In the genomic region with DNA sequence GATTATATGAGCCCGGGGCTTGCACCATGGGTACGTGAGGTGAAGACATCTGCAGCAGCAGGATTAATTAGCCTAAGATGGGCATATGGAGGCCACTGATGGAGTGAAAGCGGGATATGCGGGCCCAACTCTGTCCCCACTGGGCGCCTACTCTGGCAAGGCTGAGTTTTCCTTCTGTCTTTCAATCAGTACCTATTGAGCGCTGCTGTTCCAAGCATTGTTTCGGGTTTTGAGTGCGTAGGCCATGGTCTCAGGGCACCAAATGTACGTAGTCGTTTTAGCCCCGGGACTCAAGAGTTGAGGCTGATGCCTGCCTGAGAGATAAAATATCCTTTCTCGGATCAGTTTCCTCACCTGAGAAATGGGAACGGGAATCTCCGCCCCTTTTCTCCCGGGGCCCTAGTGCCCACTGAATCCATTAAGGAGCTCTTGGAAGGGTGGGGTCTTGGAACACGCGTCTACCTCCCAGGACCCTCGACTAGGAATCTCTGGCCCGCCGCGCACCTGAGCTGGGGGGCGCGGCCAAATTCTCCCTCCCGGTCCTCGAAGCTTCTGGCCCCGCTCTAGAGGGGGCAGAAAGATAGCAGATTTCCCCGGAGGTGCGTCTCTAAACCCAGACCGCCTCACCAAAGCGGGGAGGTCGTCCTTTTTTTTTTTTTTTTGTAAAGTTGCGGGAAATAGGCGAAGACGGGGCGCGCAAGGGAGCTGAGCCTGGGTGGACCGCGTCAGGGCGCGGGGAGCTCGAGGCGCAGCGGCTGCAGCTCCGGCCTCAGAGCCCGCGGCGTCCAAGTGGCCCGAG, we compare ENCODE assay signal across 8 cellular contexts. TPM values are rescaled to one million over a fixed set of nuclear protein-coding genes. Genes with fewer than 3 reads are reported as not detected.
DNase-seq lines count a peak whose midpoint lies in the region; ATAC-seq and TF ChIP-seq lines count a peak whose summit lies in the region.

No MANE protein-coding gene starts in this region.

- H4K20me1 ChIP-seq in MM.1S (ENCODE audit: insufficient read depth, low read length) = peaks cover 9% of the 10 kb centered on the region; the same call in 1 of the 2 replicates

- ATAC-seq in natural killer cell treated with Interleukin-12 subunit alpha and Interleukin-12 subunit beta and Interleukin-15 and Interleukin-18, amount 100 ng/mL, for 72 hours = no peak
- ATAC-seq in GM19397 (IDR thresholded peaks at IDR 0.05; ENCODE audit: unreplicated experiment) = no peak

- peaks cover 20% of the 10 kb centered on the region for H3K4me1 ChIP-seq in BE2C
- peaks cover 21% of the 10 kb centered on the region for H3K4me1 ChIP-seq in MM.1S (ENCODE audit: low read length)

- H2AFZ ChIP-seq in MM.1S (ENCODE audit: low read length) = peak overlapping the region; percentile 65

- H3F3A ChIP-seq in MM.1S (ENCODE audit: insufficient read depth, low read length) = peaks cover 12% of the 10 kb centered on the region

- peak overlapping the region; percentile 87 for H3K4me2 ChIP-seq in MM.1S (ENCODE audit: low read depth, low read length)

- no peak overlapping the region for H3K27ac Mint-ChIP-seq in natural killer cell treated with Interleukin-12 subunit alpha and Interleukin-12 subunit beta and Interleukin-15 and Interleukin-18, amount 100 ng/mL, for 72 hours

- no peaks in the 10 kb centered on the region for H3K27me3 Mint-ChIP-seq in natural killer cell treated with Interleukin-12 subunit alpha and Interleukin-12 subunit beta and Interleukin-15 and Interleukin-18, amount 100 ng/mL, for 72 hours

- peak overlapping the region; percentile 49 for H3K4me3 ChIP-seq in BE2C (ENCODE audit: low read depth, low read length)
- H3K4me3 ChIP-seq in MM.1S (ENCODE audit: low read length) = peak overlapping the region; percentile 46
- peak overlapping the region; percentile 80 to 99 (median 94) for H3K4me3 ChIP-seq in dorsolateral prefrontal cortex

- peak overlapping the region; percentile 48 for H3K4me3 Mint-ChIP-seq in natural killer cell treated with Interleukin-12 subunit alpha and Interleukin-12 subunit beta and Interleukin-15 and Interleukin-18, amount 100 ng/mL, for 72 hours

- peak overlapping the region; percentile 39; the same call in 1 of the 2 replicates for H3K9ac ChIP-seq in MM.1S (ENCODE audit: low read length)

- H3K36me3 Mint-ChIP-seq in natural killer cell treated with Interleukin-12 subunit alpha and Interleukin-12 subunit beta and Interleukin-15 and Interleukin-18, amount 100 ng/mL, for 72 hours = no peaks in the 10 kb centered on the region

- H3K9me2 ChIP-seq in MM.1S (replicated peaks; ENCODE audit: insufficient read depth, low read length) = no peaks in the 10 kb centered on the region

- peaks cover 19 to 35% of the 10 kb centered on the region in 2 donors for H3K4me1 Mint-ChIP-seq in natural killer cell treated with Interleukin-12 subunit alpha and Interleukin-12 subunit beta and Interleukin-15 and Interleukin-18, amount 100 ng/mL, for 72 hours (ENCODE audit: low read depth in 2 of 2)

- H3K9me3 ChIP-seq in BE2C (no peaks in the 10 kb centered on the region), MM.1S (replicated peaks; ENCODE audit: insufficient read depth, low read length) (no peaks in the 10 kb centered on the region)

- peaks cover 40% of the 10 kb centered on the region for H3K79me2 ChIP-seq in MM.1S (ENCODE audit: low read length)

- no peak overlapping the region for H3K27ac ChIP-seq in MM.1S (ENCODE audit: low read length)
- peak overlapping the region in 52 of 59 donors; percentile 37 to 100 (median 99) for H3K27ac ChIP-seq in dorsolateral prefrontal cortex

- H3K27me3 ChIP-seq in BE2C (no peaks in the 10 kb centered on the region), MM.1S (replicated peaks; ENCODE audit: insufficient read depth, low read length) (no peaks in the 10 kb centered on the region), dorsolateral prefrontal cortex (no peaks in the 10 kb centered on the region)

- TF ChIP-seq CTCF in BE2C (IDR thresholded peaks at IDR 0.05; ENCODE audit: low read depth, low read length) (no peak), MM.1S (IDR thresholded peaks at IDR 0.05; ENCODE audit: low read length) (no peak), dorsolateral prefrontal cortex (IDR thresholded peaks at IDR 0.05 in 54 of 56, conservative IDR thresholded peaks at IDR 0.05 in 2 of 56; ENCODE audit: low read depth in 1 of 56, partially characterized antibody in 56 of 56) (peak in 1 of 56 donors; percentile 5)

- no peaks in the 10 kb centered on the region for H3K36me3 ChIP-seq in BE2C
- no peaks in the 10 kb centered on the region for H3K36me3 ChIP-seq in MM.1S (replicated peaks; ENCODE audit: insufficient read depth, low read length)

- intact Hi-C loops in dorsolateral prefrontal cortex (cut with DNase I) = loop anchor here (1.0 kb wide), 2 partner anchors 8 to 10 kb away; no protein-coding TSS in a partner anchor

- no peaks in the 10 kb centered on the region for H3K9me3 Mint-ChIP-seq in natural killer cell treated with Interleukin-12 subunit alpha and Interleukin-12 subunit beta and Interleukin-15 and Interleukin-18, amount 100 ng/mL, for 72 hours

- DNase-seq in BE2C = no peak
- DNase-seq in MM.1S = no peak
- DNase-seq in dorsolateral prefrontal cortex = peak in 6 of 10 donors; percentile 18 to 44 (median 38)
- peak; percentile 40 for DNase-seq in natural killer cell treated with Interleukin-12 subunit alpha and Interleukin-12 subunit beta and Interleukin-15 and Interleukin-18, amount 100 ng/mL, for 72 hours (ENCODE audit: low spot score)
- DNase-seq in SHP77 treated with DMSO at 0.1 percent for 48 hours (lab: John Stamatoyannopoulos, UW) = no peak
- no peak for DNase-seq in NK-92 (lab: John Stamatoyannopoulos, UW; ENCODE audit: unreplicated experiment)
- no peak for DNase-seq in NCI-H2029 treated with DMSO at 0.1 percent for 48 hours (lab: John Stamatoyannopoulos, UW)

RNA-seq across cellular contexts. Expression of gene CXXC5, which starts 0.5 kb away (rescaled TPM):
- polyA plus RNA-seq in BE2C (2012; ENCODE audit: insufficient read depth, insufficient read length, low read depth) = 263 TPM
- total RNA-seq in dorsolateral prefrontal cortex = 100 to 1,000 TPM in 83 of 120 experiments, 10 to 100 TPM in 37; 79.1 to 229 (median 108) TPM
- 1 to 10 TPM; 4.7 to 9.0 TPM for total RNA-seq in natural killer cell treated with Interleukin-12 subunit alpha and Interleukin-12 subunit beta and Interleukin-15 and Interleukin-18, amount 100 ng/mL, for 72 hours

Comparison
In these comparisons a context has a peak if more than half of its experiments do, and no peak if none do; other contexts are left out.
1. DNase-seq: peak in dorsolateral prefrontal cortex (6 of 10) and natural killer cell treated with Interleukin-12 subunit alpha and Interleukin-12 subunit beta and Interleukin-15 and Interleukin-18, amount 100 ng/mL, for 72 hours (single experiment); none in BE2C (single experiment), MM.1S (single experiment), SHP77 treated with DMSO at 0.1 percent for 48 hours (single experiment), NK-92 (single experiment) and NCI-H2029 treated with DMSO at 0.1 percent for 48 hours (single experiment).
2. RNA of gene CXXC5, which starts 0.5 kb away (total RNA-seq): 79.1 to 229 TPM in dorsolateral prefrontal cortex; 4.7 to 9.0 TPM in natural killer cell treated with Interleukin-12 subunit alpha and Interleukin-12 subunit beta and Interleukin-15 and Interleukin-18, amount 100 ng/mL, for 72 hours; every median in the first group is over 4 times any median in the second.
3. Peak in every context shown above with its lines, with median percentiles within 50 percentile points of each other: H3K4me3 ChIP-seq.